8 cellular contexts compared by ENCODE assay signal in the genomic region with DNA sequence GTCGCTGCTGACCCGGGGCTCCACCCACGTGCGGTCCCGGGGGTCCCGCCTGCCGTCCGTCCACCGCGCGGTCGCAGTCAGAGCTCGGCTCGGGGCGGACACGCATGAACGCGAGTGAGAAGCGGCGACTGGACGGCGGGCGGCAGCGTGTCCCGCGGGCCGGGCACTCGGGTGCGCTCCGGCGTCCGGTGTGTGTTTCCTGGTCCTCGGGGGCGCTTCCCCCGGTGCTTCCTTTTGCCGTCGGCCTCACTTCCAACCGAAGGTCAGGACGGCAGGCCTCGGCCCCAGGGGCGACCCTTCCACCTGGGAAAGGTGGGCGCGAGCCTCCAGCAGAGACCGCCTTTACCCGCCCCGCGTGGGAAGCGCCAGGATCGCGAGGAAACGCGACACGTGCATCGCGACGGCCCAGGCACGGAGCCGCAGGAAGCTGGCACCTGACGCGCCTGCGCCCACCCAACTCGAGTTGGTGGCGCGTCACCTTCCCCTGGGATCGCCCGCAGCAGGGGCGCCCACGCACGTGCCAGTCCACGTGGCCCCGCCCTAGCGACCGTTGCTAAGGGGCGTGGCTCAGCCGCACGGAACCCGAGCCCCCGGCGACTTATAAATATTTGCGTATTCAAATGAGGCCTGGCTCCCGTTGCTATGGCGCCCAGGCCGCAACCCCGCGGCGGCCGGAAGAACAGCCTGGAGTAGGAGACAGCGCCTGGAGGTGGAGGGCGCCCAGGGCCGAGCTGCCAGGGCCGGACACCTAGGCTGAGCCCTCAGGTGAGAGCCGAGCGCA. TPM values are rescaled to one million over a fixed set of nuclear protein-coding genes. Genes with fewer than 3 reads are reported as not detected.
DNase-seq lines count a peak whose midpoint lies in the region; ATAC-seq and TF ChIP-seq lines count a peak whose summit lies in the region.

A gene with protein sequence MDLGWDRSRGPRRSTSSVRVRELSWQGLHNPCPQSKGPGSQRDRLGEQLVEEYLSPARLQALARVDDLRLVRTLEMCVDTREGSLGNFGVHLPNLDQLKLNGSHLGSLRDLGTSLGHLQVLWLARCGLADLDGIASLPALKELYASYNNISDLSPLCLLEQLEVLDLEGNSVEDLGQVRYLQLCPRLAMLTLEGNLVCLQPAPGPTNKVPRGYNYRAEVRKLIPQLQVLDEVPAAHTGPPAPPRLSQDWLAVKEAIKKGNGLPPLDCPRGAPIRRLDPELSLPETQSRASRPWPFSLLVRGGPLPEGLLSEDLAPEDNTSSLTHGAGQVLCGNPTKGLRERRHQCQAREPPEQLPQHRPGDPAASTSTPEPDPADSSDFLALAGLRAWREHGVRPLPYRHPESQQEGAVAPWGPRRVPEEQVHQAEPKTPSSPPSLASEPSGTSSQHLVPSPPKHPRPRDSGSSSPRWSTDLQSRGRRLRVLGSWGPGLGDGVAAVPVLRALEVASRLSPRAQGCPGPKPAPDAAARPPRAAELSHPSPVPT (plus strand): TSS at position 687 of the 781 bp plus-strand sequence. CDS start 3,158 bp downstream, outside the sequence.

- intact Hi-C loops in Panc1 (cut with micrococcal nuclease; ENCODE audit: unreplicated experiment): no loop called here
- intact Hi-C loops in thyroid gland (cut with DNase I): no loop called here

- in situ Hi-C loops in Panc1 (cut with HindIII; ENCODE audit: low pct_unique_long_range_greater_than_20kb, low sequenced_read_pairs): no loop called here

- CTCF ChIA-PET in Panc1 (lab: Charles Lee): interaction anchor here (0.6 to 0.7 kb wide), 2 partner anchors 140 to 1845 kb away, joined by 3 to 4 read pairs; no protein-coding TSS in a partner anchor

- H3K9me3 ChIP-seq in HUES6 (ENCODE audit: control insufficient read depth, insufficient read depth, low read depth, low read length): no peaks in the 10 kb centered on the region
- no peaks in the 10 kb centered on the region for H3K9me3 ChIP-seq in Panc1 (ENCODE audit: control insufficient read depth, insufficient read depth, low read depth, low read length)
- no peaks in the 10 kb centered on the region for H3K9me3 ChIP-seq in osteoblast (ENCODE audit: low read depth, low read length)
- no peaks in the 10 kb centered on the region for H3K9me3 ChIP-seq in thyroid gland

- H3K79me2 ChIP-seq in osteoblast (ENCODE audit: insufficient read depth, low read length): peaks cover 16% of the 10 kb centered on the region

- H3K4me3 ChIP-seq in HUES6 (ENCODE audit: low read depth, low read length): peak within 1 kb of the TSS; percentile 57
- H3K4me3 ChIP-seq in Panc1 (ENCODE audit: low read depth in 2 of 2, low read length in 2 of 2): peak within 1 kb of the TSS; percentile 69 to 84
- H3K4me3 ChIP-seq in foreskin fibroblast (ENCODE audit: low read depth in 1 of 2, low read length in 2 of 2): peak within 1 kb of the TSS; percentile 45 to 49
- peak within 1 kb of the TSS; percentile 53 for H3K4me3 ChIP-seq in osteoblast (ENCODE audit: insufficient read depth, low read length)
- peak within 1 kb of the TSS in 2 of 3 donors; percentile 14 to 39 for H3K4me3 ChIP-seq in thyroid gland (replicated peaks in 1 of 3)

- peak within 1 kb of the TSS; percentile 62 for H2AFZ ChIP-seq in osteoblast (ENCODE audit: low read length)

- H3K36me3 ChIP-seq in HUES6 (ENCODE audit: control insufficient read depth, insufficient read depth, low read length): peaks cover 20% of the 10 kb centered on the region
- peaks cover 3% of the 10 kb centered on the region; the same call in 1 of the 2 replicates for H3K36me3 ChIP-seq in Panc1 (ENCODE audit: control insufficient read depth, insufficient read depth, low read length)
- H3K36me3 ChIP-seq in osteoblast (ENCODE audit: insufficient read depth, low read length): peaks cover 8% of the 10 kb centered on the region
- H3K36me3 ChIP-seq in thyroid gland: peaks cover 13% of the 10 kb centered on the region in 2 donors

- H3K27me3 ChIP-seq in HUES6 (ENCODE audit: control insufficient read depth, insufficient read depth, low read length) (peaks cover 13% of the 10 kb centered on the region), Panc1 (ENCODE audit: control insufficient read depth, insufficient read depth, low read length) (no peaks in the 10 kb centered on the region), osteoblast (ENCODE audit: insufficient read depth, low read length) (no peaks in the 10 kb centered on the region), thyroid gland (no peaks in the 10 kb centered on the region)

- BruUV-seq in Panc1 (replicated peaks; lab: Mats Ljungman, UMichigan): no TSS peak

- peaks cover 18% of the 10 kb centered on the region for H4K20me1 ChIP-seq in osteoblast (ENCODE audit: insufficient read depth, low read length)

- DNase-seq in COLO829 (ENCODE audit: low spot score): peak; percentile 99
- peak; percentile 47 for DNase-seq in Panc1 (ENCODE audit: low read depth, low spot score)
- DNase-seq in activated T-helper 9 cell treated with anti-CD3 and anti-CD28 coated beads, Interleukin-2, amount 50 U/mL, for 16 hours (ENCODE audit: low read depth): peak; percentile 88
- DNase-seq in foreskin fibroblast: peak; percentile 81 to 94
- peak; percentile 99 for DNase-seq in osteoblast (ENCODE audit: insufficient read length, low spot score, missing footprints)
- DNase-seq in thyroid gland: peak; percentile 86 to 91

- H3K4me2 ChIP-seq in osteoblast (ENCODE audit: insufficient read depth, low read length): peak within 1 kb of the TSS; percentile 84

- peak in 1 of 2 donors; percentile 30 for TF ChIP-seq POLR2A in thyroid gland (IDR thresholded peaks at IDR 0.05)

- POLR2A ChIA-PET in Panc1 (lab: Charles Lee): no interaction called here

- H3K4me1 ChIP-seq in HUES6 (ENCODE audit: control insufficient read depth, insufficient read depth, low read length) (peaks cover 9% of the 10 kb centered on the region), Panc1 (ENCODE audit: control insufficient read depth, insufficient read depth, low read length) (peaks cover 31% of the 10 kb centered on the region), osteoblast (ENCODE audit: insufficient read depth, low read length) (peaks cover 20% of the 10 kb centered on the region), thyroid gland (peaks cover 18 to 37% of the 10 kb centered on the region in 2 donors)

- ATAC-seq in GM19468 (IDR thresholded peaks at IDR 0.05; ENCODE audit: extremely low read depth, unreplicated experiment): peak; percentile 28
- ATAC-seq in Panc1: peak; percentile 49

- H3K9ac ChIP-seq in HUES6 (ENCODE audit: low read length): peak within 1 kb of the TSS; percentile 61

- no peak for TF ChIP-seq CTCF in Panc1 (IDR thresholded peaks at IDR 0.05)
- TF ChIP-seq CTCF in foreskin fibroblast (IDR thresholded peaks at IDR 0.05; ENCODE audit: low read depth, low read length): no peak
- TF ChIP-seq CTCF in osteoblast (IDR thresholded peaks at IDR 0.05; ENCODE audit: extremely low read depth, low read depth, low read length): no peak
- no peak for TF ChIP-seq CTCF in thyroid gland (IDR thresholded peaks at IDR 0.05)

- H3K27ac ChIP-seq in HUES6 (ENCODE audit: low read depth, low read length) (no peak within 1 kb of the TSS), Panc1 (ENCODE audit: low read length) (peak within 1 kb of the TSS; percentile 79), osteoblast (ENCODE audit: low read depth, low read length) (no peak within 1 kb of the TSS), thyroid gland (peak within 1 kb of the TSS in 2 of 3 donors; percentile 30 to 56)

- 1 to 3% methylated on average over 21 to 31 of the region's 93 CpGs for WGBS in thyroid gland, 2 donors

RNA-seq across cellular contexts. Expression of the gene that starts here (rescaled TPM):
- total RNA-seq in Panc1 (2021; ENCODE audit: unreplicated experiment): 9.8 TPM
- polyA plus RNA-seq in Panc1 (2012; ENCODE audit: insufficient read length): 13.3 TPM
- 0.88 and 1.1 TPM in 2 replicates for total RNA-seq in osteoblast
- 1 to 10 TPM; 1.7 to 2.6 (median 2.3) TPM for total RNA-seq in thyroid gland

Comparison
In these comparisons a context has a peak if more than half of its experiments do, and no peak if none do; other contexts are left out.
1. DNase-seq: peak in every context shown above with its lines; median percentile 99 in COLO829; 99 in osteoblast; 88 in thyroid gland; 88 in activated T-helper 9 cell treated with anti-CD3 and anti-CD28 coated beads, Interleukin-2, amount 50 U/mL, for 16 hours; 88 in foreskin fibroblast; 47 in Panc1.
2. H3K27ac ChIP-seq: peak in Panc1 (single experiment) and thyroid gland (2 of 3); none in HUES6 (single experiment) and osteoblast (single experiment).
3. H3K4me3 ChIP-seq: peak in every context shown above with its lines; median percentile 76 in Panc1; 57 in HUES6; 53 in osteoblast; 47 in foreskin fibroblast; 26 in thyroid gland.